ENCODE assay signal across 1 cellular context in genomic region chr16:11273721-11274324, GRCh38.
A peak's percentile ranks its signal among the peaks of the same experiment; 100 is the strongest.
TF ChIP-seq lines count a peak whose summit lies in the region.

No MANE protein-coding gene starts in this region.

TF ChIP-seq in HepG2, 621 proteins besides CTCF, POLR2A, EP300 and RAD21 (continues in another document):
- peak; percentile 85; the same call in 1 of the 2 replicates for TF ChIP-seq CBX5 (CRISPR knock-in tag; IDR thresholded peaks at IDR 0.05; ENCODE audit: borderline replicate concordance)
- no peak for TF ChIP-seq HNF1A (IDR thresholded peaks at IDR 0.05; ENCODE audit: low read depth)
- peak; percentile 51; the same call in 1 of the 2 replicates for TF ChIP-seq HNF1A (CRISPR knock-in tag; IDR thresholded peaks at IDR 0.05; ENCODE audit: borderline replicate concordance)
- 0 out of 2 replicates have a peak, but pooled peaks have one; percentile 8 for TF ChIP-seq RXRA (CRISPR knock-in tag; IDR thresholded peaks at IDR 0.05)
- TF ChIP-seq ZZZ3 (CRISPR knock-in tag; IDR thresholded peaks at IDR 0.05; ENCODE audit: borderline replicate concordance): no peak
- TF ChIP-seq ZNF512 (CRISPR knock-in tag; IDR thresholded peaks at IDR 0.05): no peak
- peak; percentile 20; the same call in 1 of the 2 replicates for TF ChIP-seq MEF2D (CRISPR knock-in tag; IDR thresholded peaks at IDR 0.05)
- TF ChIP-seq CENPX (CRISPR knock-in tag; IDR thresholded peaks at IDR 0.05): no peak
- no peak for TF ChIP-seq HOXA7 (CRISPR knock-in tag; IDR thresholded peaks at IDR 0.05)
- TF ChIP-seq ZNF207 (IDR thresholded peaks at IDR 0.05; ENCODE audit: borderline replicate concordance): no peak
- no peak for TF ChIP-seq GFI1 (CRISPR knock-in tag; IDR thresholded peaks at IDR 0.05; ENCODE audit: borderline replicate concordance)
- peak; percentile 46 for TF ChIP-seq FOSL2 (CRISPR knock-in tag; IDR thresholded peaks at IDR 0.05)
- TF ChIP-seq MAZ (IDR thresholded peaks at IDR 0.05; ENCODE audit: borderline replicate concordance, low read depth, low read length): no peak; the same call in 1 of the 2 replicates
- no peak for TF ChIP-seq MAZ (CRISPR knock-in tag; IDR thresholded peaks at IDR 0.05; ENCODE audit: low read depth)
- peak; percentile 29; the same call in 1 of the 2 replicates for TF ChIP-seq KDM2A (CRISPR knock-in tag; IDR thresholded peaks at IDR 0.05; ENCODE audit: borderline replicate concordance, low read depth)
- TF ChIP-seq ZBTB44 (CRISPR knock-in tag; IDR thresholded peaks at IDR 0.05): no peak
- peak; percentile 52 for TF ChIP-seq SAP130 (CRISPR knock-in tag; IDR thresholded peaks at IDR 0.05; ENCODE audit: low read depth)
- TF ChIP-seq ZNF224 (CRISPR knock-in tag; IDR thresholded peaks at IDR 0.05): no peak
- 0 out of 2 replicates have a peak, but pooled peaks have one; percentile 64 for TF ChIP-seq HOXA5 (CRISPR knock-in tag; IDR thresholded peaks at IDR 0.05)
- no peak for TF ChIP-seq POGK (CRISPR knock-in tag; conservative IDR thresholded peaks at IDR 0.05)
- TF ChIP-seq PHF8 (CRISPR knock-in tag; IDR thresholded peaks at IDR 0.05): 0 out of 2 replicates have a peak, but pooled peaks have one; percentile 7
- TF ChIP-seq ZC3H13 (CRISPR knock-in tag; IDR thresholded peaks at IDR 0.05): no peak
- peak; percentile 54; the same call in 1 of the 2 replicates for TF ChIP-seq HDAC1 (CRISPR knock-in tag; IDR thresholded peaks at IDR 0.05)
- no peak for TF ChIP-seq RFX5 (IDR thresholded peaks at IDR 0.05; ENCODE audit: low read depth, low read length)
- peak; percentile 82 for TF ChIP-seq ZNF280D (CRISPR knock-in tag; IDR thresholded peaks at IDR 0.05)
- TF ChIP-seq TGIF2 (CRISPR knock-in tag; IDR thresholded peaks at IDR 0.05): no peak
- peak; percentile 43; the same call in 1 of the 2 replicates for TF ChIP-seq ZNF281 (CRISPR knock-in tag; IDR thresholded peaks at IDR 0.05; ENCODE audit: borderline replicate concordance)
- peak; percentile 72; the same call in 1 of the 2 replicates for TF ChIP-seq ZBTB20 (CRISPR knock-in tag; IDR thresholded peaks at IDR 0.05; ENCODE audit: borderline replicate concordance, low read depth)
- peak; percentile 30; the same call in 1 of the 2 replicates for TF ChIP-seq GATAD1 (CRISPR knock-in tag; IDR thresholded peaks at IDR 0.05)
- TF ChIP-seq PITX1 (CRISPR knock-in tag; IDR thresholded peaks at IDR 0.05): peak; percentile 52; the same call in 1 of the 2 replicates
- TF ChIP-seq CHD4 (IDR thresholded peaks at IDR 0.05; ENCODE audit: borderline replicate concordance, low read length): peak; percentile 73; the same call in 1 of the 2 replicates
- peak; percentile 72; the same call in 1 of the 2 replicates for TF ChIP-seq EHMT2 (IDR thresholded peaks at IDR 0.05; ENCODE audit: borderline replicate concordance, low read depth, low read length)
- TF ChIP-seq ZNF788 (CRISPR knock-in tag; IDR thresholded peaks at IDR 0.05; ENCODE audit: borderline replicate concordance): 0 out of 2 replicates have a peak, but pooled peaks have one; percentile 44
- no peak for TF ChIP-seq ZNF589 (CRISPR knock-in tag; conservative IDR thresholded peaks at IDR 0.05)
- no peak for TF ChIP-seq ZNF10 (CRISPR knock-in tag; IDR thresholded peaks at IDR 0.05; ENCODE audit: borderline replicate concordance, low read depth)
- TF ChIP-seq KDM5A (IDR thresholded peaks at IDR 0.05; ENCODE audit: borderline replicate concordance, low read length): no peak
- TF ChIP-seq ISL2 (CRISPR knock-in tag; IDR thresholded peaks at IDR 0.05): peak; percentile 58
- TF ChIP-seq ZKSCAN8 (CRISPR knock-in tag; IDR thresholded peaks at IDR 0.05; ENCODE audit: borderline replicate concordance): no peak
- TF ChIP-seq HNF1B (CRISPR knock-in tag; IDR thresholded peaks at IDR 0.05): 0 out of 2 replicates have a peak, but pooled peaks have one; percentile 74
- TF ChIP-seq ZNF660 (CRISPR knock-in tag; IDR thresholded peaks at IDR 0.05; ENCODE audit: borderline replicate concordance, low read depth): no peak
- TF ChIP-seq TIGD3 (CRISPR knock-in tag; IDR thresholded peaks at IDR 0.05; ENCODE audit: borderline replicate concordance): 0 out of 2 replicates have a peak, but pooled peaks have one; percentile 30
- TF ChIP-seq CBFB (CRISPR knock-in tag; IDR thresholded peaks at IDR 0.05): 0 out of 2 replicates have a peak, but pooled peaks have one; percentile 47
- no peak; the same call in 1 of the 2 replicates for TF ChIP-seq ZNF7 (CRISPR knock-in tag; IDR thresholded peaks at IDR 0.05)
- TF ChIP-seq KLF13 (CRISPR knock-in tag; IDR thresholded peaks at IDR 0.05): no peak
- 0 out of 2 replicates have a peak, but pooled peaks have one; percentile 60 for TF ChIP-seq ZFP90 (CRISPR knock-in tag; IDR thresholded peaks at IDR 0.05; ENCODE audit: borderline replicate concordance)
- 0 out of 2 replicates have a peak, but pooled peaks have one; percentile 12 for TF ChIP-seq ZNF674 (CRISPR knock-in tag; IDR thresholded peaks at IDR 0.05; ENCODE audit: low read depth)
- TF ChIP-seq NFIC (IDR thresholded peaks at IDR 0.05; ENCODE audit: low read length): peak; percentile 35; the same call in 1 of the 2 replicates
